In genomic region chr6:139251377-139252017, GRCh38 we compare ENCODE assay signal across 13 cellular contexts. TPM values are rescaled to one million over a fixed set of nuclear protein-coding genes. Genes with fewer than 3 reads are reported as not detected.
DNase-seq lines count a peak whose midpoint lies in the region; ATAC-seq and TF ChIP-seq lines count a peak whose summit lies in the region.
"Had no signal": no experiment of that assay in that cellular context is flagged by ENCODE, and none has a peak within 500 bp of the region (broad histone marks: within the 10 kb centered on the region; RNA-seq: fewer than 3 reads in every experiment).

No MANE protein-coding gene starts in this region.

- no peaks in the 10 kb centered on the region for H3K36me3 ChIP-seq in mammary epithelial cell (ENCODE audit: insufficient read depth, low read length)
- no peaks in the 10 kb centered on the region for H3K36me3 ChIP-seq in tibial artery

- H4K20me1 ChIP-seq in mammary epithelial cell (ENCODE audit: insufficient read depth, low read length), result no peaks in the 10 kb centered on the region

- no peaks in the 10 kb centered on the region for H3K79me2 ChIP-seq in mammary epithelial cell (ENCODE audit: insufficient read depth, low read length)

- H3K27ac Mint-ChIP-seq in MCF 10A (ENCODE audit: low read depth, unreplicated experiment), result peak overlapping the region; percentile 3
- peak overlapping the region; percentile 83 for H3K27ac Mint-ChIP-seq in dendritic cell treated with granulocyte-macrophage colony-stimulating factor and Interleukin-4, amounts not matched to agents 40 ng/mL and 50 ng/mL, for 4 days
- H3K27ac Mint-ChIP-seq in memory B cell, result peak overlapping the region; percentile 62

- no peak for DNase-seq in MCF 10A (ENCODE audit: unreplicated experiment)
- no peak for DNase-seq in mammary epithelial cell
- DNase-seq in memory B cell (ENCODE audit: low spot score in 2 of 2), result no peak
- peak in 1 of 2 donors; percentile 32 for DNase-seq in tibial artery
- no peak for DNase-seq in germinal center (ENCODE audit: low spot score)
- DNase-seq: activated CD8-positive, alpha-beta memory T cell treated with anti-CD3 and anti-CD28 coated beads, Interleukin-2, amount 50 U/mL, for 4 hours; DND-41; MV-4-11; NCI-H446 had no signal

- H3K4me1 ChIP-seq in mammary epithelial cell (ENCODE audit: insufficient read depth, low read length) (no peaks in the 10 kb centered on the region), tibial artery (peaks cover 0 to 43% (median 22%) of the 10 kb centered on the region in 4 donors)

- POLR2A ChIA-PET in MCF 10A (lab: Yijun Ruan, JAX), result interaction anchor here (0.9 kb wide), 1 partner anchor 14 kb away, joined by 3 read pairs; no protein-coding TSS in a partner anchor

- H3K27ac ChIP-seq in mammary epithelial cell (ENCODE audit: insufficient read depth, low read depth, low read length) (no peak overlapping the region), tibial artery (peak overlapping the region; percentile 45 to 55)

- 100% methylated on average over 3 of the region's 3 CpGs for WGBS in mammary epithelial cell (ENCODE audit: low coverage, missing lambda C conversion rate)

- H3K9ac ChIP-seq in mammary epithelial cell (ENCODE audit: insufficient read depth, low read length), result no peak overlapping the region

- H3K4me1 Mint-ChIP-seq in MCF 10A (ENCODE audit: insufficient read depth, unreplicated experiment) (no peaks in the 10 kb centered on the region), memory B cell (peaks cover 11% of the 10 kb centered on the region)
- peaks cover 29% of the 10 kb centered on the region for H3K4me1 Mint-ChIP-seq in dendritic cell treated with granulocyte-macrophage colony-stimulating factor and Interleukin-4, amounts not matched to agents 40 ng/mL and 50 ng/mL, for 4 days (ENCODE audit: low read depth)

- intact Hi-C loops in MCF 10A (cut with micrococcal nuclease), result no loop called here
- intact Hi-C loops in mammary epithelial cell (cut with micrococcal nuclease), result no loop called here
- intact Hi-C loops in dendritic cell treated with granulocyte-macrophage colony-stimulating factor and Interleukin-4, amounts not matched to agents 40 ng/mL and 50 ng/mL, for 4 days (cut with micrococcal nuclease), result loop anchor here (10.0 kb wide), 1 partner anchor 73 kb away; no protein-coding TSS in a partner anchor
- intact Hi-C loops in tibial artery (cut with DNase I; ENCODE audit: low total_unique reads), result no loop called here

- TF ChIP-seq CTCF in MCF 10A (IDR thresholded peaks at IDR 0.05; ENCODE audit: unreplicated experiment) (no peak), mammary epithelial cell (conservative IDR thresholded peaks at IDR 0.05 in 1 of 2, IDR thresholded peaks at IDR 0.05 in 1 of 2; ENCODE audit: extremely low read depth in 1 of 2, insufficient read depth in 1 of 2, low read depth in 1 of 2, low read length in 2 of 2) (no peak), tibial artery (IDR thresholded peaks at IDR 0.05) (no peak)

- dilution Hi-C loops in mammary epithelial cell (cut with HindIII; ENCODE audit: low sequenced_read_pairs), result no loop called here

- no peaks in the 10 kb centered on the region for H3K36me3 Mint-ChIP-seq in MCF 10A (ENCODE audit: insufficient read depth, unreplicated experiment)
- no peaks in the 10 kb centered on the region for H3K36me3 Mint-ChIP-seq in dendritic cell treated with granulocyte-macrophage colony-stimulating factor and Interleukin-4, amounts not matched to agents 40 ng/mL and 50 ng/mL, for 4 days (ENCODE audit: low read depth)
- peaks cover 11% of the 10 kb centered on the region for H3K36me3 Mint-ChIP-seq in memory B cell

- H3K4me3 Mint-ChIP-seq in MCF 10A (ENCODE audit: unreplicated experiment) (no peak overlapping the region), memory B cell (no peak overlapping the region)
- H3K4me3 Mint-ChIP-seq in dendritic cell treated with granulocyte-macrophage colony-stimulating factor and Interleukin-4, amounts not matched to agents 40 ng/mL and 50 ng/mL, for 4 days, result peak overlapping the region; percentile 54
- H3K4me3 Mint-ChIP-seq: neural crest cell had no signal

- BruUV-seq in MCF 10A (replicated peaks; lab: Mats Ljungman, UMichigan) (no TSS peak), mammary epithelial cell (replicated peaks; lab: Mats Ljungman, UMichigan) (no TSS peak)

- H2AFZ ChIP-seq in mammary epithelial cell (ENCODE audit: low read depth, low read length), result no peak overlapping the region

- H3K4me3 ChIP-seq in mammary epithelial cell (replicated peaks in 1 of 3; ENCODE audit: insufficient read depth in 1 of 3, low read depth in 2 of 3, low read length in 3 of 3) (no peak overlapping the region), tibial artery (no peak overlapping the region)

- H3K27me3 ChIP-seq in mammary epithelial cell (ENCODE audit: insufficient read depth, low read length) (no peaks in the 10 kb centered on the region), tibial artery (no peaks in the 10 kb centered on the region)

- H3K4me2 ChIP-seq in mammary epithelial cell (ENCODE audit: insufficient read depth, low read depth, low read length), result no peak overlapping the region

- H3K27me3 Mint-ChIP-seq in MCF 10A (ENCODE audit: insufficient read depth, unreplicated experiment), result no peaks in the 10 kb centered on the region
- no peaks in the 10 kb centered on the region for H3K27me3 Mint-ChIP-seq in dendritic cell treated with granulocyte-macrophage colony-stimulating factor and Interleukin-4, amounts not matched to agents 40 ng/mL and 50 ng/mL, for 4 days
- H3K27me3 Mint-ChIP-seq in memory B cell, result no peaks in the 10 kb centered on the region

- in situ Hi-C loops in mammary epithelial cell (cut with MboI; ENCODE audit: low sequenced_read_pairs in 2 of 2), result no loop called here

- H3K9me3 ChIP-seq in mammary epithelial cell (replicated peaks; ENCODE audit: insufficient read depth, low read length), result no peaks in the 10 kb centered on the region
- no peaks in the 10 kb centered on the region for H3K9me3 ChIP-seq in tibial artery

- CTCF ChIA-PET in MCF 10A (lab: Yijun Ruan, JAX) (interaction anchor here (0.7 kb wide), 1 partner anchor 420 kb away, joined by 3 read pairs; no protein-coding TSS in a partner anchor), mammary epithelial cell (lab: Charles Lee; ENCODE audit: low non-redundant PET) (no interaction called here)

- ATAC-seq in memory B cell (ENCODE audit: low read depth), result no peak
- no peak for ATAC-seq in HG03159 (IDR thresholded peaks at IDR 0.05; ENCODE audit: unreplicated experiment)
- no peak for ATAC-seq in HG02884 (IDR thresholded peaks at IDR 0.05; ENCODE audit: unreplicated experiment)

- no peaks in the 10 kb centered on the region for H3K9me3 Mint-ChIP-seq in MCF 10A (ENCODE audit: unreplicated experiment)
- H3K9me3 Mint-ChIP-seq in dendritic cell treated with granulocyte-macrophage colony-stimulating factor and Interleukin-4, amounts not matched to agents 40 ng/mL and 50 ng/mL, for 4 days, result no peaks in the 10 kb centered on the region
- no peaks in the 10 kb centered on the region for H3K9me3 Mint-ChIP-seq in memory B cell
- H3K9me3 Mint-ChIP-seq: neural crest cell had no signal

RNA-seq across cellular contexts. Expression of gene TXLNB, which starts 40.3 kb away (rescaled TPM):
- not detected in 2 replicates for total RNA-seq in MCF 10A (2022)
- not detected for total RNA-seq in mammary epithelial cell
- polyA plus RNA-seq in mammary epithelial cell, result not detected
- not detected for polyA minus RNA-seq in mammary epithelial cell

Comparison
In these comparisons a context has a peak if more than half of its experiments do, and no peak if none do; other contexts are left out.
1. H3K27ac Mint-ChIP-seq: peak in every context shown above with its lines; median percentile 83 in dendritic cell treated with granulocyte-macrophage colony-stimulating factor and Interleukin-4, amounts not matched to agents 40 ng/mL and 50 ng/mL, for 4 days; 62 in memory B cell; 3 in MCF 10A.